40 cellular contexts compared by ENCODE assay signal in the genomic region with DNA sequence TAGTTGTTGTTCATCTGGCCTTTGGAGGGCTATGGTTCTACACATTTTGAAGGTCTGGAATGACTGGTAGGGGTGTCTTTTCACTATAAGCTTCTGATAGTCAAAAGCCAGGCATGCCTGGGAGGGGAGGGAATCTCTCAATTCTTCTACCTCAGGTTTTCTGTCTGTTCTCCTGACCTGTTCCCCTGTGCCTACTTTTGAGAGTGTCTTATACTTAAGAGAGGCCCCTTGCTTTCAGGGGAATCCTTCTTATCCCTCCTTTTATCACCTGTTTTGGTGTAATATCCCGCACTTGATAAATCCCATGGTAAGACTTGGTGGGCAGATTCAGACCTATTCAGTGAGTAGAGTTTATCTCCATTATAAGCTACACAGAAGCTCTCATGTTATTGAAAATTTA. TPM values are rescaled to one million over a fixed set of nuclear protein-coding genes. Genes with fewer than 3 reads are reported as not detected.
"Had no signal": no experiment of that assay in that cellular context is flagged by ENCODE, and none has a peak within 500 bp of the region (broad histone marks: within the 10 kb centered on the region; RNA-seq: fewer than 3 reads in every experiment).

No MANE protein-coding gene starts in this region.

- H3K27ac Mint-ChIP-seq: activated naive CD4-positive, alpha-beta T cell treated with anti-CD3 and anti-CD28 coated beads for 36 hours; activated naive CD4-positive, alpha-beta T cell treated with anti-CD3 and anti-CD28 coated beads, Interleukin-2, amount 10 ng/mL, durations not matched to agents 7 days and 5 days; activated naive CD4-positive, alpha-beta T cell treated with anti-CD3 and anti-CD28 coated beads, Interleukin-2, amount 50 U/mL, for 24 hours; activated naive CD4-positive, alpha-beta T cell treated with anti-CD3 and anti-CD28 coated beads, Interleukin-2, amount 50 U/mL, for 72 hours; activated naive CD8-positive, alpha-beta T cell; activated naive CD8-positive, alpha-beta T cell treated with anti-CD3 and anti-CD28 coated beads for 36 hours; activated naive CD8-positive, alpha-beta T cell treated with anti-CD3 and anti-CD28 coated beads, Interleukin-2, amount 10 ng/mL, durations not matched to agents 7 days and 5 days; activated naive CD8-positive, alpha-beta T cell treated with anti-CD3 and anti-CD28 coated beads, Interleukin-2, amount 50 U/mL, for 24 hours; activated T-cell treated with anti-CD3 and anti-CD28 coated beads, Interleukin-2, amount 50 U/mL, for 24 hours; activated T-cell treated with anti-CD3 and anti-CD28 coated beads, Interleukin-2, amount 50 U/mL, for 72 hours; activated T-helper 1 cell treated with anti-CD3 and anti-CD28 coated beads, Interleukin-12 subunit alpha, Interleukin-12 subunit beta, Interleukin-2, Interleukin-4 antibody, amounts not matched to agents 30 ng/mL and 10 ng/mL and 1 ng/mL, durations not matched to agents 14 hours and 24 hours and 36 hours; activated T-helper 17 cell treated with anti-CD3 and anti-CD28 coated beads, Interleukin-2, amount 50 U/mL, for 72 hours; activated T-helper 2 cell treated with anti-CD3 and anti-CD28 coated beads, Interferon-gamma antibody, Interleukin-2, Interleukin-4, amounts not matched to agents 10 μg/mL and 5 μg/mL and 100 μg/mL, durations not matched to agents 14 hours and 24 hours and 36 hours; brain had no signal

- H3K36me3 ChIP-seq: adrenal gland, ascending aorta, brain microvascular endothelial cell, breast epithelium, cardiac muscle cell had no signal

- H3K4me1 Mint-ChIP-seq: activated naive CD4-positive, alpha-beta T cell treated with anti-CD3 and anti-CD28 coated beads, Interleukin-2, amount 10 ng/mL, durations not matched to agents 7 days and 5 days; activated naive CD4-positive, alpha-beta T cell treated with anti-CD3 and anti-CD28 coated beads, Interleukin-2, amount 50 U/mL, for 24 hours; activated naive CD8-positive, alpha-beta T cell treated with anti-CD3 and anti-CD28 coated beads for 36 hours; activated naive CD8-positive, alpha-beta T cell treated with anti-CD3 and anti-CD28 coated beads, Interleukin-2, amount 10 ng/mL, durations not matched to agents 7 days and 5 days; activated naive CD8-positive, alpha-beta T cell treated with anti-CD3 and anti-CD28 coated beads, Interleukin-2, amount 50 U/mL, for 24 hours; activated T-helper 17 cell treated with anti-CD3 and anti-CD28 coated beads, Interleukin-2, amount 50 U/mL, for 72 hours; brain; central memory CD8-positive, alpha-beta T cell had no signal

- H3K4me1 ChIP-seq: adrenal gland, ascending aorta, body of pancreas, breast epithelium had no signal

- H3K27me3 Mint-ChIP-seq: activated naive CD8-positive, alpha-beta T cell; activated naive CD8-positive, alpha-beta T cell treated with anti-CD3 and anti-CD28 coated beads for 36 hours; activated T-helper 17 cell treated with anti-CD3 and anti-CD28 coated beads, Interleukin-2, amount 50 U/mL, for 72 hours; central memory CD8-positive, alpha-beta T cell had no signal

- H3K9me3 Mint-ChIP-seq: activated naive CD4-positive, alpha-beta T cell treated with anti-CD3 and anti-CD28 coated beads, Interleukin-2, amount 10 ng/mL, durations not matched to agents 7 days and 5 days; activated naive CD8-positive, alpha-beta T cell treated with anti-CD3 and anti-CD28 coated beads for 36 hours; activated naive CD8-positive, alpha-beta T cell treated with anti-CD3 and anti-CD28 coated beads, Interleukin-2, amount 10 ng/mL, durations not matched to agents 7 days and 5 days; activated naive CD8-positive, alpha-beta T cell treated with anti-CD3 and anti-CD28 coated beads, Interleukin-2, amount 50 U/mL, for 24 hours; activated T-cell treated with anti-CD3 and anti-CD28 coated beads, Interleukin-2, amount 50 U/mL, for 4 hours; activated T-helper 1 cell treated with anti-CD3 and anti-CD28 coated beads, Interleukin-12 subunit alpha, Interleukin-12 subunit beta, Interleukin-2, Interleukin-4 antibody, amounts not matched to agents 30 ng/mL and 10 ng/mL and 1 ng/mL, durations not matched to agents 14 hours and 24 hours and 36 hours; activated T-helper 17 cell treated with anti-CD3 and anti-CD28 coated beads, Interleukin-2, amount 50 U/mL, for 72 hours; activated T-helper 2 cell treated with anti-CD3 and anti-CD28 coated beads, Interferon-gamma antibody, Interleukin-2, Interleukin-4, amounts not matched to agents 10 μg/mL and 5 μg/mL and 100 μg/mL, durations not matched to agents 14 hours and 24 hours and 36 hours; central memory CD8-positive, alpha-beta T cell had no signal

- H3K4me3 ChIP-seq: adrenal gland, ascending aorta, body of pancreas, breast epithelium, cardiac muscle cell had no signal

- H3K27ac ChIP-seq: adrenal gland, ascending aorta, body of pancreas, brain microvascular endothelial cell, breast epithelium, cardiac muscle cell had no signal

- FAIRE-seq: astrocyte, bronchial epithelial cell had no signal

- H3K9me3 ChIP-seq: ascending aorta, body of pancreas, breast epithelium had no signal

- ATAC-seq: activated naive CD4-positive, alpha-beta T cell treated with anti-CD3 and anti-CD28 coated beads, Interleukin-2, amount 50 U/mL, for 72 hours; activated naive CD8-positive, alpha-beta T cell treated with anti-CD3 and anti-CD28 coated beads, Interleukin-2, amount 50 U/mL, for 24 hours; activated T-cell treated with anti-CD3 and anti-CD28 coated beads, Interleukin-2, amount 50 U/mL, for 4 hours; activated T-cell treated with anti-CD3 and anti-CD28 coated beads, Interleukin-2, amount 50 U/mL, for 72 hours; activated T-helper 17 cell treated with anti-CD3 and anti-CD28 coated beads, Interleukin-2, amount 50 U/mL, for 72 hours; body of pancreas had no signal

- H3K4me3 Mint-ChIP-seq: activated naive CD4-positive, alpha-beta T cell treated with anti-CD3 and anti-CD28 coated beads for 36 hours; activated naive CD4-positive, alpha-beta T cell treated with anti-CD3 and anti-CD28 coated beads, Interleukin-2, amount 10 ng/mL, durations not matched to agents 7 days and 5 days; activated naive CD4-positive, alpha-beta T cell treated with anti-CD3 and anti-CD28 coated beads, Interleukin-2, amount 50 U/mL, for 24 hours; activated naive CD8-positive, alpha-beta T cell; activated naive CD8-positive, alpha-beta T cell treated with anti-CD3 and anti-CD28 coated beads for 36 hours; activated naive CD8-positive, alpha-beta T cell treated with anti-CD3 and anti-CD28 coated beads, Interleukin-2, amount 10 ng/mL, durations not matched to agents 7 days and 5 days; activated naive CD8-positive, alpha-beta T cell treated with anti-CD3 and anti-CD28 coated beads, Interleukin-2, amount 50 U/mL, for 24 hours; activated T-cell treated with anti-CD3 and anti-CD28 coated beads, Interleukin-2, amount 50 U/mL, for 24 hours; activated T-cell treated with anti-CD3 and anti-CD28 coated beads, Interleukin-2, amount 50 U/mL, for 4 hours; activated T-cell treated with anti-CD3 and anti-CD28 coated beads, Interleukin-2, amount 50 U/mL, for 72 hours; activated T-helper 1 cell treated with anti-CD3 and anti-CD28 coated beads, Interleukin-12 subunit alpha, Interleukin-12 subunit beta, Interleukin-2, Interleukin-4 antibody, amounts not matched to agents 30 ng/mL and 10 ng/mL and 1 ng/mL, durations not matched to agents 14 hours and 24 hours and 36 hours; activated T-helper 17 cell treated with anti-CD3 and anti-CD28 coated beads, Interleukin-2, amount 50 U/mL, for 72 hours; brain; central memory CD8-positive, alpha-beta T cell had no signal

- DNase-seq: activated effector memory CD4-positive, alpha-beta T cell treated with anti-CD3 and anti-CD28 coated beads, Interleukin-2, amount 50 U/mL, for 16 hours; activated effector memory CD4-positive, alpha-beta T cell treated with Interleukin-2 at 50 U/mL for 16 hours; activated gamma-delta T cell; activated gamma-delta T cell treated with Interleukin-2 at 50 U/mL for 16 hours; activated naive CD4-positive, alpha-beta T cell; activated naive CD4-positive, alpha-beta T cell treated with anti-CD3 and anti-CD28 coated beads for 36 hours; activated naive CD4-positive, alpha-beta T cell treated with anti-CD3 and anti-CD28 coated beads, Interleukin-2, amount 10 ng/mL, durations not matched to agents 7 days and 5 days; activated naive CD4-positive, alpha-beta T cell treated with anti-CD3 and anti-CD28 coated beads, Interleukin-2, amount 50 U/mL, for 16 hours; activated naive CD4-positive, alpha-beta T cell treated with Interleukin-2 at 50 U/mL for 16 hours; activated naive CD8-positive, alpha-beta T cell treated with anti-CD3 and anti-CD28 coated beads for 36 hours; activated naive CD8-positive, alpha-beta T cell treated with anti-CD3 and anti-CD28 coated beads, Interleukin-2, amount 10 ng/mL, durations not matched to agents 7 days and 5 days; activated naive CD8-positive, alpha-beta T cell treated with anti-CD3 and anti-CD28 coated beads, Interleukin-2, amount 50 U/mL, for 24 hours; activated T-cell treated with anti-CD3 and anti-CD28 coated beads, Interleukin-2, amount 50 U/mL, for 1 hour; activated T-cell treated with anti-CD3 and anti-CD28 coated beads, Interleukin-2, amount 50 U/mL, for 24 hours; activated T-cell treated with anti-CD3 and anti-CD28 coated beads, Interleukin-2, amount 50 U/mL, for 4 hours; activated T-cell treated with anti-CD3 and anti-CD28 coated beads, Interleukin-2, amount 50 U/mL, for 48 hours; activated T-cell treated with anti-CD3 and anti-CD28 coated beads, Interleukin-2, amount 50 U/mL, for 72 hours; amniotic stem cell; amygdala; anterior cingulate cortex; aorta; body of pancreas; brain microvascular endothelial cell; caudate nucleus; central memory CD4-positive, alpha-beta T cell; cerebellar nuclear complex had no signal

- H3K27me3 ChIP-seq: adrenal gland, ascending aorta, body of pancreas, brain microvascular endothelial cell, breast epithelium, cardiac muscle cell had no signal

- H3K36me3 Mint-ChIP-seq: activated naive CD4-positive, alpha-beta T cell treated with anti-CD3 and anti-CD28 coated beads, Interleukin-2, amount 10 ng/mL, durations not matched to agents 7 days and 5 days; activated naive CD8-positive, alpha-beta T cell treated with anti-CD3 and anti-CD28 coated beads for 36 hours; activated naive CD8-positive, alpha-beta T cell treated with anti-CD3 and anti-CD28 coated beads, Interleukin-2, amount 10 ng/mL, durations not matched to agents 7 days and 5 days had no signal

RNA-seq across cellular contexts. Expression of gene SLC13A3, which starts 10.4 kb away (rescaled TPM):
- total RNA-seq: activated naive CD4-positive, alpha-beta T cell treated with anti-CD3 and anti-CD28 coated beads for 36 hours; activated naive CD4-positive, alpha-beta T cell treated with anti-CD3 and anti-CD28 coated beads, Interleukin-2, amount 50 U/mL, for 72 hours; activated naive CD8-positive, alpha-beta T cell treated with anti-CD3 and anti-CD28 coated beads for 36 hours; activated T-helper 1 cell treated with anti-CD3 and anti-CD28 coated beads, Interleukin-12 subunit alpha, Interleukin-12 subunit beta, Interleukin-2, Interleukin-4 antibody, amounts not matched to agents 30 ng/mL and 10 ng/mL and 1 ng/mL, durations not matched to agents 14 hours and 24 hours and 36 hours; activated T-helper 17 cell treated with anti-CD3 and anti-CD28 coated beads, Interleukin-2, amount 50 U/mL, for 72 hours; activated T-helper 2 cell treated with anti-CD3 and anti-CD28 coated beads, Interferon-gamma antibody, Interleukin-2, Interleukin-4, amounts not matched to agents 10 μg/mL and 5 μg/mL and 100 μg/mL, durations not matched to agents 14 hours and 24 hours and 36 hours; ascending aorta had no signal

RNA-seq across cellular contexts. Expression of gene SLC2A10, which starts 47.8 kb away (rescaled TPM):
- total RNA-seq: activated naive CD4-positive, alpha-beta T cell treated with anti-CD3 and anti-CD28 coated beads for 36 hours; activated naive CD8-positive, alpha-beta T cell treated with anti-CD3 and anti-CD28 coated beads, Interleukin-2, amount 10 ng/mL, durations not matched to agents 7 days and 5 days; activated T-cell treated with anti-CD3 and anti-CD28 coated beads, Interleukin-2, amount 50 U/mL, for 4 hours; activated T-helper 1 cell treated with anti-CD3 and anti-CD28 coated beads, Interleukin-12 subunit alpha, Interleukin-12 subunit beta, Interleukin-2, Interleukin-4 antibody, amounts not matched to agents 30 ng/mL and 10 ng/mL and 1 ng/mL, durations not matched to agents 14 hours and 24 hours and 36 hours; activated T-helper 17 cell treated with anti-CD3 and anti-CD28 coated beads, Interleukin-2, amount 50 U/mL, for 72 hours; activated T-helper 2 cell treated with anti-CD3 and anti-CD28 coated beads, Interferon-gamma antibody, Interleukin-2, Interleukin-4, amounts not matched to agents 10 μg/mL and 5 μg/mL and 100 μg/mL, durations not matched to agents 14 hours and 24 hours and 36 hours had no signal
